Comparison of ENCODE assay signal across 6 cellular contexts in genomic region chr17:75105269-75106080, GRCh38. TPM values are rescaled to one million over a fixed set of nuclear protein-coding genes. Genes with fewer than 3 reads are reported as not detected.
DNase-seq lines count a peak whose midpoint lies in the region; ATAC-seq and TF ChIP-seq lines count a peak whose summit lies in the region.

No MANE protein-coding gene starts in this region.

- TF ChIP-seq EP300 in stomach (IDR thresholded peaks at IDR 0.05), result no peak

- H3K27me3 ChIP-seq in stomach, result no peaks in the 10 kb centered on the region

- no peak for TF ChIP-seq POLR2A in stomach (IDR thresholded peaks at IDR 0.05)

- H3K27ac ChIP-seq in stomach, result peak overlapping the region; percentile 25 to 85 (median 71)

- H3K9me3 ChIP-seq in stomach, result no peaks in the 10 kb centered on the region

- no peak overlapping the region for H3K4me3 ChIP-seq in stomach

- peaks cover 2 to 33% (median 16%) of the 10 kb centered on the region in 4 donors for H3K36me3 ChIP-seq in stomach

- DNase-seq in NCI-H2029 (lab: John Stamatoyannopoulos, UW), result peak; percentile 65
- DNase-seq in NCI-H2029 treated with DMSO at 0.1 percent for 48 hours (lab: John Stamatoyannopoulos, UW), result no peak
- peak; percentile 55 for DNase-seq in NCI-H510A (lab: John Stamatoyannopoulos, UW)
- peak; percentile 75 for DNase-seq in ecto neural progenitor cell (ENCODE audit: low spot score)
- DNase-seq in stomach, result peak; percentile 85

- 21 to 45% (median 30%) methylated on average over 14 to 15 of the region's 15 CpGs for WGBS in stomach, 5 donors

- intact Hi-C loops in stomach (cut with DNase I; ENCODE audit: low total_unique reads), result no loop called here

- no peak for ATAC-seq in GM18868 (IDR thresholded peaks at IDR 0.05; ENCODE audit: unreplicated experiment)

- TF ChIP-seq CTCF in stomach (IDR thresholded peaks at IDR 0.05), result peak in 6 of 7 experiments; percentile 52 to 94 (median 87)

- peaks cover 9 to 50% (median 23%) of the 10 kb centered on the region in 4 donors for H3K4me1 ChIP-seq in stomach

RNA-seq across cellular contexts. Expression of gene ARMC7, which starts 4.3 kb away (rescaled TPM):
- total RNA-seq in stomach, result 10 to 100 TPM in 4 of 5 donors, 1 to 10 TPM in 1; 2.2 to 26.8 (median 13.9) TPM
- 10 to 100 TPM in 2 of 3 donors, 1 to 10 TPM in 1; 9.6 to 10.8 (median 10.7) TPM for polyA plus RNA-seq in stomach

RNA-seq across cellular contexts. Expression of gene SLC16A5, which starts 17.7 kb away (rescaled TPM):
- total RNA-seq in stomach, result 100 to 1,000 TPM in 1 of 5 donors, 10 to 100 TPM in 4; 30.3 to 132 (median 57.1) TPM
- polyA plus RNA-seq in stomach, result 1 to 10 TPM; 6.8 to 9.0 (median 7.9) TPM

RNA-seq across cellular contexts. Expression of gene NT5C, which starts 26.1 kb away (rescaled TPM):
- total RNA-seq in stomach, result 100 to 1,000 TPM in 3 of 5 donors, 10 to 100 TPM in 2; 24.1 to 472 (median 150) TPM
- 100 to 1,000 TPM in 2 of 3 donors, 10 to 100 TPM in 1; 60.5 to 120 (median 117) TPM for polyA plus RNA-seq in stomach

RNA-seq across cellular contexts. Expression of gene JPT1, which starts 48.8 kb away (rescaled TPM):
- 100 to 1,000 TPM in 1 of 5 donors, 10 to 100 TPM in 3, 1 to 10 TPM in 1; 8.0 to 217 (median 61.9) TPM for total RNA-seq in stomach
- polyA plus RNA-seq in stomach, result 100 to 1,000 TPM; 133 to 405 (median 227) TPM

RNA-seq across cellular contexts. Expression of gene KCTD2, which starts 58.5 kb away (rescaled TPM):
- 10 to 100 TPM in 4 of 5 donors, 1 to 10 TPM in 1; 9.9 to 25.8 (median 12.5) TPM for total RNA-seq in stomach
- polyA plus RNA-seq in stomach, result 10 to 100 TPM; 10.6 to 13.1 (median 11.2) TPM
